ENCODE assay signal across 1 cellular context in the genomic region with DNA sequence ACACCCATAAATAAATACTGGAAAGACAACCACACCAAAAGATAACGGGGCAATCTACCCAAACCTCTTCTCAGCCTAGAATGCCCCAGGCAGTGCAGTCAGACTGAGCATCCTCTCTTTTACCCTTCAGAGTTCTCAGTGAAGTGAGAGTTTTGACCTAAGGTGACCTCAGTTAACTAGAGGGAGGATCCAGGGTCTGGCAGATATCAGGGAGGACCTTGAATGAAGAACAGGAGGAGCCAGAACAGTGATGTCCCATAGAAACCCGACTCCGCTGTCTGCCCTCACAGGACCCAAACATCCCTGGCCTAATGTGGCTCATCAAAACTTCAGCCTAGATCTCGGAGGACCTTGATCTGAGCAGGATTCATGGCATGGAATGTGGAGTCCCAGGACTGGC.
TF ChIP-seq lines count a peak whose summit lies in the region.

A gene with protein sequence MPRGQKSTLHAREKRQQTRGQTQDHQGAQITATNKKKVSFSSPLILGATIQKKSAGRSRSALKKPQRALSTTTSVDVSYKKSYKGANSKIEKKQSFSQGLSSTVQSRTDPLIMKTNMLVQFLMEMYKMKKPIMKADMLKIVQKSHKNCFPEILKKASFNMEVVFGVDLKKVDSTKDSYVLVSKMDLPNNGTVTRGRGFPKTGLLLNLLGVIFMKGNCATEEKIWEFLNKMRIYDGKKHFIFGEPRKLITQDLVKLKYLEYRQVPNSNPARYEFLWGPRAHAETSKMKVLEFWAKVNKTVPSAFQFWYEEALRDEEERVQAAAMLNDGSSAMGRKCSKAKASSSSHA (plus strand): TSS at position 263 of the 400 bp plus-strand sequence. CDS start 5,268 bp downstream, outside the sequence.

TF ChIP-seq in WTC11, 78 proteins besides CTCF, POLR2A, EP300 and RAD21 (continued from another document):
- TF ChIP-seq KAT7 (CRISPR knock-in tag; IDR thresholded peaks at IDR 0.05; ENCODE audit: borderline replicate concordance): no peak
